In the genomic region with DNA sequence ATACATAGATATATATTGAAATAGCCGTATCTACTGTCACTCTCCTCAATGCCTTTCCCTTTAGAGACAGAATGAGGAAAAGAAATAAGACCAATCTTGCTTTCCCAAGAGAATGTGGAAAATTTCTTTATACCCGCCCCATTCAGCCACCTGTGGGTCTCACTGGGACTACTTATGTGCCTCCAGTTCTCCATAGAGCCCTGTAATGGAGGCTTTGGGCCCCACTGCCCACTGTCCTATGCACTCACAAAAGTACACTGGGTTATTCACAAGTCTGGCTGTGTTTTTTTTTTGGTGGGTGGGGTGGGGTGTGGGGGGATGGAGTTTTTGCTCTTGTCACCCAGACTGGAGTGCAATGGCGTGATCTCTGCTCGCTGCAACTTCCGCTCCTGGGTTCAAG, we compare ENCODE assay signal across 28 cellular contexts.
A peak's percentile ranks its signal among the peaks of the same experiment; 100 is the strongest.
DNase-seq lines count a peak whose midpoint lies in the region; ATAC-seq, FAIRE-seq and TF ChIP-seq lines count a peak whose summit lies in the region.
"Had no signal": no experiment of that assay in that cellular context is flagged by ENCODE, and none has a peak within 500 bp of the region (broad histone marks: within the 10 kb centered on the region; RNA-seq: fewer than 3 reads in every experiment).

No MANE protein-coding gene starts in this region.

- TF ChIP-seq CTCF in adrenal gland (IDR thresholded peaks at IDR 0.05), result no peak

- no peak overlapping the region for H3K27ac ChIP-seq in adrenal gland
- H3K27ac ChIP-seq: A549; BLaER1 treated with 17β-estradiol and CSF1 and Interleukin-3, amounts not matched to agents 10 nM and 100 nM; KMS-11; PC-9; SJCRH30 had no signal

- intact Hi-C loops in adrenal gland (cut with DNase I), result no loop called here

- no peak for DNase-seq in GM12891 (ENCODE audit: insufficient read length, low spot score)
- DNase-seq in adrenal gland, result no peak
- DNase-seq: AML-193; CD4-positive, alpha-beta T cell; COR-L47; DMS53; GOT3; HFFc6; MM.1S; NCI-H2029; NCI-H446 treated with DMSO at 0.1 percent for 48 hours; NCI-H526; NCI-H82; PC-9; SJCRH30; T-helper 17 cell had no signal

- H3K9me3 ChIP-seq in adrenal gland (replicated peaks in 1 of 3), result no peaks in the 10 kb centered on the region
- H3K9me3 ChIP-seq: A549, HAP-1, SJCRH30 had no signal

- H3K4me1 ChIP-seq in adrenal gland (replicated peaks in 1 of 2), result no peaks in the 10 kb centered on the region
- H3K4me1 ChIP-seq: A549; BLaER1 treated with 17β-estradiol and CSF1 and Interleukin-3, amounts not matched to agents 10 nM and 100 nM; HAP-1; SJCRH30 had no signal

- no peaks in the 10 kb centered on the region for H3K36me3 ChIP-seq in adrenal gland (replicated peaks in 1 of 2)
- H3K36me3 ChIP-seq: BLaER1 treated with 17β-estradiol and CSF1 and Interleukin-3, amounts not matched to agents 10 nM and 100 nM; HAP-1; SJCRH30 had no signal

- no peak for TF ChIP-seq POLR2A in GM12891 (IDR thresholded peaks at IDR 0.05; ENCODE audit: low read depth, low read length)
- no peak for TF ChIP-seq POLR2A in adrenal gland (IDR thresholded peaks at IDR 0.05)

- FAIRE-seq in GM12891 (lab: Jason Lieb, UNC), result peak; percentile 5
- FAIRE-seq: A549 had no signal

- WGBS in adrenal gland, 4 donors, result 79 to 88% (median 84%) methylated on average over 5 of the region's 5 CpGs

- no peaks in the 10 kb centered on the region for H3K27me3 ChIP-seq in adrenal gland
- H3K27me3 ChIP-seq: BLaER1 treated with 17β-estradiol and CSF1 and Interleukin-3, amounts not matched to agents 10 nM and 100 nM; SJCRH30 had no signal

- ATAC-seq in GM18511 (IDR thresholded peaks at IDR 0.05; ENCODE audit: unreplicated experiment), result peak; percentile 11
- peak; percentile 5 for ATAC-seq in GM21367 (IDR thresholded peaks at IDR 0.05; ENCODE audit: unreplicated experiment)
- ATAC-seq in HG02642 (IDR thresholded peaks at IDR 0.05; ENCODE audit: poor library complexity, unreplicated experiment), result peak; percentile 19
- no peak for ATAC-seq in HG02938 (IDR thresholded peaks at IDR 0.05; ENCODE audit: unreplicated experiment)
- no peak for ATAC-seq in GM19324 (IDR thresholded peaks at IDR 0.05; ENCODE audit: low FRiP score, unreplicated experiment)
- no peak for ATAC-seq in HG03565 (IDR thresholded peaks at IDR 0.05; ENCODE audit: unreplicated experiment)
- ATAC-seq: A549, Right ventricle myocardium inferior, SK-N-SH treated with all-trans-retinoic acid at 6 μM for 48 hours, T-helper 17 cell had no signal

- H3K4me3 ChIP-seq in adrenal gland, result no peak overlapping the region
- H3K4me3 ChIP-seq: A549; BLaER1 treated with 17β-estradiol and CSF1 and Interleukin-3, amounts not matched to agents 10 nM and 100 nM; HAP-1; PC-9; SJCRH30 had no signal

TF ChIP-seq in GM12891, 5 proteins besides CTCF, POLR2A, EP300 and RAD21:
- TF ChIP-seq POU2F2 (IDR thresholded peaks at IDR 0.05; ENCODE audit: low read depth, low read length) (no peak), PAX5 (IDR thresholded peaks at IDR 0.05; ENCODE audit: insufficient read depth, low read length, severe bottlenecking) (no peak), POLR2AphosphoS5 (IDR thresholded peaks at IDR 0.05; ENCODE audit: low read depth, low read length) (no peak), TAF1 (IDR thresholded peaks at IDR 0.05; ENCODE audit: low read depth, low read length) (no peak), SPI1 (IDR thresholded peaks at IDR 0.05; ENCODE audit: low read depth, low read length) (no peak)

Comparison
In these comparisons a context has a peak if more than half of its experiments do, and no peak if none do; other contexts are left out.
1. ATAC-seq: peak in GM18511 (single experiment), GM21367 (single experiment) and HG02642 (single experiment); none in HG02938 (single experiment), GM19324 (single experiment) and HG03565 (single experiment).